In the genomic region with DNA sequence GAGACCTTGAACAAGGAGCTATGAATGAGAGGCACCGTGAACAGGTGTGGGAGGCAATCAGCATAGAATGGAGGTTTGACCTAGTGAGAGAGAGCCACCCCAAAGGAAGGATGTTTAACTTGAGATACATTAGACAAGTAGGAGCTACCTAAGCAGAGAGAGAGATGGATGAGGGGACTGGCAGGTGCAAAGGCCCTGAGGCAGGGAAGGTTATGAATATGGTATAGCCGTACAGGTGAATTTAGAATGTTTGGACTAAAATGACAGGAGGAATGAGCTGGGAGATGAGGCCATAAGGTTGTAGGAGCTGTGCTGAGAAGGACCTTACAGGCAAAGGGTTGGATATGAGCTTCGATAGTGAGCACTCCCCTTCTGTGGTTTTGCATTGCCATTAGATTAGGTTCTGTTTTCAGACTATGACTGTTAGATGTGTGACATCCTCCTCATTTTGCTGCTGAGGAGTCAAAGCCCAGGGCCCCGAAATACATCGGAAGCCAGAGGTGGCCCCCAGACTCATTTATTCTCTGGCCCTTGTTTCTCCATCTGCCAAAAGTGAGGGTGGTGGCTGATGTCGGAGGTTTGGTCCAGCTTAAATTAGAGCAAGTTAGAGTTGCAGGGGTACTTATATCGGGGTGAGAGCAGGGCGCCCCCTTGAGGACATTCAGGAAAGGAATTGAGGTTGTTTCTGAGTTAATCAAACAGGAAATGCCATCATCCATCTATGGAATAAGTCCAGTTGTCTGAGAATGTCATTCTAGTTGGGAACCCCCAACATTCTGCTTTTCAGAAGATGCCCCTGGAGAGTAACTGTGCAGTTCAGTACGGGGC, we compare ENCODE assay signal across 8 cellular contexts. TPM values are rescaled to one million over a fixed set of nuclear protein-coding genes. Genes with fewer than 3 reads are reported as not detected.
A peak's percentile ranks its signal among the peaks of the same experiment; 100 is the strongest.
DNase-seq lines count a peak whose midpoint lies in the region; ATAC-seq and TF ChIP-seq lines count a peak whose summit lies in the region.

No MANE protein-coding gene starts in this region.

- peak; percentile 36 for TF ChIP-seq CTCF in cardiac fibroblast (IDR thresholded peaks at IDR 0.05; ENCODE audit: low read depth, low read length)
- no peak for TF ChIP-seq CTCF in sigmoid colon (IDR thresholded peaks at IDR 0.05)

- no peaks in the 10 kb centered on the region for H3K4me1 ChIP-seq in sigmoid colon

- no peak for ATAC-seq in HG02763 (IDR thresholded peaks at IDR 0.05; ENCODE audit: unreplicated experiment)

- DNase-seq in activated CD4-positive, alpha-beta T cell treated with anti-CD3 and anti-CD28 coated beads for 24 hours (ENCODE audit: low read depth in 2 of 2) = peak; percentile 11 to 20
- DNase-seq in activated CD4-positive, alpha-beta T cell treated with anti-CD3 and anti-CD28 coated beads for 1 hour = no peak
- DNase-seq in NCI-H526 treated with DMSO at 0.1 percent for 48 hours (lab: John Stamatoyannopoulos, UW) = peak; percentile 13
- DNase-seq in cardiac fibroblast (ENCODE audit: low read depth in 2 of 2) = peak; percentile 13 to 45
- peak; percentile 33 to 35 for DNase-seq in stimulated activated CD4-positive, alpha-beta T cell treated with anti-CD3 and anti-CD28 coated beads, Interleukin-2, amount 100 ng/mL, for 48 hours
- no peak for DNase-seq in sigmoid colon
- DNase-seq in NCI-H510A treated with DMSO at 0.1 percent for 48 hours (lab: John Stamatoyannopoulos, UW) = no peak

- peaks cover 0 to 7% (median 0%) of the 10 kb centered on the region in 3 donors for H3K27me3 ChIP-seq in sigmoid colon

- intact Hi-C loops in sigmoid colon (cut with DNase I) = no loop called here

- H3K36me3 ChIP-seq in sigmoid colon = no peaks in the 10 kb centered on the region

- H3K4me3 ChIP-seq in cardiac fibroblast (replicated peaks in 1 of 2; ENCODE audit: low read depth in 2 of 2, low read length in 2 of 2) (no peak overlapping the region), sigmoid colon (no peak overlapping the region)

- TF ChIP-seq POLR2A in sigmoid colon (IDR thresholded peaks at IDR 0.05) = no peak

- no peak overlapping the region for H3K27ac ChIP-seq in sigmoid colon

- WGBS in sigmoid colon, 2 donors = 48 to 51% methylated on average over 9 of the region's 9 CpGs

- no peaks in the 10 kb centered on the region for H3K9me3 ChIP-seq in sigmoid colon

- TF ChIP-seq EP300 in sigmoid colon (IDR thresholded peaks at IDR 0.05) = no peak

RNA-seq across cellular contexts. Expression of a gene that starts 29.4 kb away (rescaled TPM):
- total RNA-seq in sigmoid colon = 1 to 10 TPM in 2 of 4 donors, under 1 TPM in 2; 0.55 to 1.4 (median 1.0) TPM
- under 1 TPM in 2 of 3 donors, not detected in 1; under 0.01 to 0.44 TPM for polyA plus RNA-seq in sigmoid colon

Comparison
In these comparisons a context has a peak if more than half of its experiments do, and no peak if none do; other contexts are left out.
1. DNase-seq: peak in activated CD4-positive, alpha-beta T cell treated with anti-CD3 and anti-CD28 coated beads for 24 hours (2 of 2), NCI-H526 treated with DMSO at 0.1 percent for 48 hours (single experiment), cardiac fibroblast (2 of 2) and stimulated activated CD4-positive, alpha-beta T cell treated with anti-CD3 and anti-CD28 coated beads, Interleukin-2, amount 100 ng/mL, for 48 hours (2 of 2); none in activated CD4-positive, alpha-beta T cell treated with anti-CD3 and anti-CD28 coated beads for 1 hour (single experiment), sigmoid colon (single experiment) and NCI-H510A treated with DMSO at 0.1 percent for 48 hours (single experiment).